ENCODE assay signal across 8 cellular contexts in genomic region chr15:33735637-33736247, GRCh38.
DNase-seq lines count a peak whose midpoint lies in the region; ATAC-seq, FAIRE-seq and TF ChIP-seq lines count a peak whose summit lies in the region.

No MANE protein-coding gene starts in this region.

- no peak for ATAC-seq in HG03095 (IDR thresholded peaks at IDR 0.05; ENCODE audit: unreplicated experiment)
- ATAC-seq in HG02973 (IDR thresholded peaks at IDR 0.05; ENCODE audit: unreplicated experiment): no peak

- H3K4me1 Mint-ChIP-seq in neural crest cell: peaks cover 5% of the 10 kb centered on the region

- peak; percentile 77 for TF ChIP-seq CTCF in neural crest cell (conservative IDR thresholded peaks at IDR 0.05)

- peaks cover 10% of the 10 kb centered on the region for H3K27me3 Mint-ChIP-seq in neural crest cell (ENCODE audit: low read depth)

- H3K9me3 Mint-ChIP-seq in neural crest cell: no peaks in the 10 kb centered on the region

- no peak overlapping the region for H3K27ac Mint-ChIP-seq in neural crest cell (ENCODE audit: unreplicated experiment)

- H3K4me3 Mint-ChIP-seq in neural crest cell: no peak overlapping the region

- H3K36me3 Mint-ChIP-seq in neural crest cell (ENCODE audit: low read depth): no peaks in the 10 kb centered on the region

- peak; percentile 2 to 13 for DNase-seq in AML-193 (lab: John Stamatoyannopoulos, UW)
- DNase-seq in GM19239 (ENCODE audit: insufficient read length, low spot score): no peak
- peak; percentile 33 for DNase-seq in NCI-H345 (lab: John Stamatoyannopoulos, UW)
- DNase-seq in cerebellar cortex (ENCODE audit: low spot score): peak; percentile 41
- DNase-seq in neural crest cell (ENCODE audit: low read depth, low spot score): peak; percentile 20
- no peak for DNase-seq in cortex of kidney (lab: John Stamatoyannopoulos, UW)

- peak; percentile 64 for FAIRE-seq in GM19239 (lab: Jason Lieb, UNC)

Comparison
In these comparisons a context has a peak if more than half of its experiments do, and no peak if none do; other contexts are left out.
1. DNase-seq: peak in AML-193 (2 of 2), NCI-H345 (single experiment), cerebellar cortex (single experiment) and neural crest cell (single experiment); none in GM19239 (single experiment) and cortex of kidney (single experiment).